ENCODE assay signal across 9 cellular contexts in genomic region chr12:123250471-123251383, GRCh38. TPM values are rescaled to one million over a fixed set of nuclear protein-coding genes. Genes with fewer than 3 reads are reported as not detected.
A peak's percentile ranks its signal among the peaks of the same experiment; 100 is the strongest.
DNase-seq lines count a peak whose midpoint lies in the region; ATAC-seq, FAIRE-seq and TF ChIP-seq lines count a peak whose summit lies in the region.
"Had no signal": no experiment of that assay in that cellular context is flagged by ENCODE, and none has a peak within 500 bp of the region (broad histone marks: within the 10 kb centered on the region; RNA-seq: fewer than 3 reads in every experiment).

No MANE protein-coding gene starts in this region.

- no peak overlapping the region for H3K27ac ChIP-seq in H1 (ENCODE audit: low read depth, low read length)
- H3K27ac ChIP-seq in gastrocnemius medialis: peak overlapping the region; percentile 53 to 80 (median 68)

- no peak overlapping the region for H3K23ac ChIP-seq in H1 (ENCODE audit: insufficient read length)

- H2AFZ ChIP-seq in H1 (ENCODE audit: low read length): no peak overlapping the region

- H3K4ac ChIP-seq in H1 (replicated peaks; ENCODE audit: insufficient read length, low read depth, low read length): no peak overlapping the region

- no peak for TF ChIP-seq CTCF in H1 (IDR thresholded peaks at IDR 0.05; ENCODE audit: control extremely low read depth in 1 of 3, insufficient read depth in 1 of 3, low read depth in 1 of 3, low read length in 3 of 3)
- TF ChIP-seq CTCF in gastrocnemius medialis (IDR thresholded peaks at IDR 0.05 in 4 of 5, conservative IDR thresholded peaks at IDR 0.05 in 1 of 5): no peak

- TF ChIP-seq POLR2A in H1 (IDR thresholded peaks at IDR 0.05; ENCODE audit: control extremely low read depth in 1 of 2, low read depth in 2 of 2, low read length in 2 of 2) (no peak), gastrocnemius medialis (IDR thresholded peaks at IDR 0.05) (no peak)

- 0 out of 2 replicates have a peak overlapping the region, but pooled peaks have one; percentile 35 for H2BK5ac ChIP-seq in H1 (ENCODE audit: low read depth, low read length)

- no peak overlapping the region for H3K4me2 ChIP-seq in H1 (ENCODE audit: insufficient read depth in 1 of 2, low read depth in 2 of 2, low read length in 2 of 2)

- H4K5ac ChIP-seq in H1 (ENCODE audit: insufficient read length, low read depth, low read length): no peak overlapping the region

- H2BK15ac ChIP-seq in H1 (ENCODE audit: low read length): no peak overlapping the region

- no peak overlapping the region for H3K4me3 ChIP-seq in H1 (ENCODE audit: extremely low read depth in 1 of 4, insufficient read depth in 2 of 4, low read depth in 3 of 4, low read length in 4 of 4)
- H3K4me3 ChIP-seq in gastrocnemius medialis: peak overlapping the region in 2 of 4 donors; percentile 10 to 32

- H3K14ac ChIP-seq in H1 (ENCODE audit: insufficient read length): no peak overlapping the region

- H4K91ac ChIP-seq in H1 (replicated peaks; ENCODE audit: insufficient read length, low read length): no peak overlapping the region

- POLR2A ChIA-PET in H1 (lab: Charles Lee; ENCODE audit: partially characterized antibody): interaction anchor here (0.8 to 5.3 kb wide), 6 partner anchors 10 to 20 kb away, joined by 3 to 32 read pairs (median 6); partner anchors contain the start of genes MPHOSPH9 and MTRFR

- peaks cover 0 to 2% of the 10 kb centered on the region in 2 experiments for H4K20me1 ChIP-seq in H1 (replicated peaks in 1 of 2; ENCODE audit: control insufficient read depth in 1 of 2, insufficient read depth in 2 of 2, low read length in 2 of 2)

- DNase-seq in NCI-H1436 (lab: John Stamatoyannopoulos, UW): peak; percentile 54
- no peak for DNase-seq in NCI-H1436 treated with DMSO at 0.1 percent for 48 hours (lab: John Stamatoyannopoulos, UW)
- DNase-seq in NCI-H460 (ENCODE audit: extremely low read depth, low read depth): peak; percentile 55
- no peak for DNase-seq in H1 (ENCODE audit: low read depth in 1 of 2, low spot score in 2 of 2)
- DNase-seq in gastrocnemius medialis: peak in 1 of 2 donors; percentile 40
- DNase-seq in T1000 (lab: John Stamatoyannopoulos, UW): no peak
- DNase-seq in occipital lobe (lab: John Stamatoyannopoulos, UW): no peak
- DNase-seq in effector CD8-positive, alpha-beta T cell (lab: John Stamatoyannopoulos, UW): no peak

- peak in 1 of 2 donors; percentile 20 for ATAC-seq in gastrocnemius medialis

- no peak overlapping the region for H2BK20ac ChIP-seq in H1 (ENCODE audit: low read length)

- in situ Hi-C loops in gastrocnemius medialis (cut with MboI; ENCODE audit: low sequenced_read_pairs in 4 of 4): no loop called here

- H3K23me2 ChIP-seq in H1 (ENCODE audit: low read depth, low read length): no peaks in the 10 kb centered on the region

- no peak overlapping the region for H2AK5ac ChIP-seq in H1 (ENCODE audit: low read depth, low read length)

- no peak overlapping the region for H3K9ac ChIP-seq in H1 (replicated peaks in 1 of 4; ENCODE audit: extremely low read depth in 1 of 4, low read depth in 3 of 4, low read length in 3 of 4)

- CTCF ChIA-PET in H1 (lab: Charles Lee; ENCODE audit: partially characterized antibody): interaction anchor here (1.0 to 3.5 kb wide), 5 partner anchors 13 to 75 kb away, joined by 3 to 20 read pairs (median 6); no protein-coding TSS in a partner anchor

- H3K36me3 ChIP-seq in H1 (ENCODE audit: control insufficient read depth in 2 of 4, insufficient read depth in 4 of 4, low read length in 3 of 4) (peaks cover 0 to 31% (median 15%) of the 10 kb centered on the region in 4 experiments; a peak in 5 of 8 replicates), gastrocnemius medialis (peaks cover 0 to 16% of the 10 kb centered on the region in 2 donors)

- no peak overlapping the region; the same call in 1 of the 2 replicates for H3K18ac ChIP-seq in H1 (ENCODE audit: extremely low read depth, low read length)

- FAIRE-seq in H1 (lab: Jason Lieb, UNC): no peak
- FAIRE-seq: colon had no signal

- H3K79me2 ChIP-seq in H1 (ENCODE audit: control insufficient read depth in 1 of 2, insufficient read depth in 2 of 2, low read length in 2 of 2): peaks cover 0 to 15% of the 10 kb centered on the region in 2 experiments; a peak in 1 of 4 replicates

- H3K27me3 ChIP-seq in H1 (replicated peaks in 1 of 4; ENCODE audit: control insufficient read depth in 3 of 4, extremely low read depth in 1 of 4, insufficient read depth in 3 of 4, low read length in 3 of 4) (no peaks in the 10 kb centered on the region), gastrocnemius medialis (no peaks in the 10 kb centered on the region)

- H3K79me1 ChIP-seq in H1 (ENCODE audit: low read depth, low read length): peaks cover 4% of the 10 kb centered on the region; the same call in 1 of the 2 replicates

- H2BK12ac ChIP-seq in H1 (ENCODE audit: low read depth, low read length): no peak overlapping the region

- no peak overlapping the region for H4K8ac ChIP-seq in H1 (ENCODE audit: extremely low read depth, insufficient read depth, low read length)

- TF ChIP-seq RAD21 in H1 (IDR thresholded peaks at IDR 0.05 in 1 of 2, conservative IDR thresholded peaks at IDR 0.05 in 1 of 2; ENCODE audit: low read depth in 2 of 2, low read length in 2 of 2): no peak

- H2BK120ac ChIP-seq in H1 (replicated peaks; ENCODE audit: low read depth, low read length): no peak overlapping the region

- 90% methylated on average over 13 of the region's 13 CpGs; no CpG with 5 or more reads in 1 of the 2 experiments for WGBS in H1 (ENCODE audit: extremely low coverage in 1 of 2, insufficient coverage in 1 of 2, insufficient read length in 1 of 2, insufficient replicate concordance in 2 of 2, low coverage in 1 of 2, low lambda C conversion rate in 2 of 2, missing lambda C conversion rate in 1 of 2), 2 experiments

- intact Hi-C loops in gastrocnemius medialis (cut with DNase I; ENCODE audit: low total_unique reads): no loop called here

- peaks cover 0 to 5% (median 0%) of the 10 kb centered on the region in 4 experiments; a peak in 1 of 7 replicates for H3K4me1 ChIP-seq in H1 (replicated peaks in 1 of 4; ENCODE audit: control insufficient read depth in 3 of 4, insufficient read depth in 4 of 4, low read length in 3 of 4)
- H3K4me1 ChIP-seq in gastrocnemius medialis: peaks cover 44 to 49% of the 10 kb centered on the region in 2 donors

- TF ChIP-seq EP300 in H1 (IDR thresholded peaks at IDR 0.05; ENCODE audit: borderline replicate concordance in 1 of 2, low read depth in 2 of 2, low read length in 2 of 2): no peak

- peaks cover 5 to 11% of the 10 kb centered on the region in 2 experiments for H3K9me3 ChIP-seq in H1 (ENCODE audit: insufficient read depth in 2 of 2, low read depth in 1 of 2, low read length in 1 of 2)
- H3K9me3 ChIP-seq in gastrocnemius medialis: no peaks in the 10 kb centered on the region

- no peak overlapping the region for H3K56ac ChIP-seq in H1 (replicated peaks; ENCODE audit: insufficient read length, low read depth, low read length)

TF ChIP-seq in H1, 55 proteins besides CTCF, POLR2A, EP300 and RAD21 (continues in another document):
- TF ChIP-seq KDM5A (IDR thresholded peaks at IDR 0.05; ENCODE audit: low read length) (no peak), RBBP5 (IDR thresholded peaks at IDR 0.05; ENCODE audit: borderline replicate concordance, low read depth, low read length) (no peak), CBX5 (IDR thresholded peaks at IDR 0.05; ENCODE audit: low read depth, low read length) (no peak), CTBP2 (IDR thresholded peaks at IDR 0.05; ENCODE audit: borderline replicate concordance, insufficient read depth, insufficient read length, low read length) (no peak)

RNA-seq across cellular contexts. Expression of gene MTRFR, which starts 17.5 kb away (rescaled TPM):
- 14.3 and 18.8 TPM in 2 replicates for total RNA-seq in NCI-H460 (2014; rRNA removed; shearing (Covaris generic))
- polyA plus RNA-seq in NCI-H460 (2014; cell fraction: nucleus; rRNA removed): 7.8 and 15.3 TPM in 2 replicates
- 12.0 and 12.9 TPM in 2 replicates for total RNA-seq in H1 (2021; fragmentation: NEBNext Ultra II Directional; extraction: Animal tissue kit (Norgen Biotek cat#: 25700))
- polyA plus RNA-seq in H1 (2011; rRNA removed): 6.9 and 9.2 TPM in 2 replicates
- 11.2 TPM for polyA plus RNA-seq in H1 (2011; cell fraction: cytosol; rRNA removed)
- 9.3 TPM for polyA plus RNA-seq in H1 (2011; cell fraction: nucleus; rRNA removed)
- polyA plus RNA-seq in H1 (2012, experiment 1 of 2): 13.7 to 18.0 TPM (median 15.6 TPM) in 4 replicates
- 5.5 TPM for polyA plus RNA-seq in H1 (2012, experiment 2 of 2)
- polyA plus RNA-seq in H1 (2013, experiment 1 of 2): 11.4 TPM
- polyA plus RNA-seq in H1 (2013, experiment 2 of 2): 12.2 TPM
- 10.0 and 10.4 TPM in 2 replicates for polyA minus RNA-seq in H1 (2011; rRNA and poly(A)+ RNA removed)
- polyA minus RNA-seq in H1 (2011; cell fraction: cytosol; rRNA and poly(A)+ RNA removed): 8.9 TPM
- polyA minus RNA-seq in H1 (2011; cell fraction: nucleus; rRNA and poly(A)+ RNA removed): 19.4 TPM
- total RNA-seq in gastrocnemius medialis (10 to 100 TPM in 1 of 4 donors, 1 to 10 TPM in 3; 4.7 to 14.1 (median 5.6) TPM), occipital lobe (13.9 TPM)

RNA-seq across cellular contexts. Expression of gene MPHOSPH9, which starts 17.8 kb away (rescaled TPM):
- total RNA-seq in NCI-H460 (2014; rRNA removed; shearing (Covaris generic)): 82.9 and 90.6 TPM in 2 replicates
- polyA plus RNA-seq in NCI-H460 (2014; cell fraction: nucleus; rRNA removed): 105 and 172 TPM in 2 replicates
- total RNA-seq in H1 (2021; fragmentation: NEBNext Ultra II Directional; extraction: Animal tissue kit (Norgen Biotek cat#: 25700)): 47.7 and 48.8 TPM in 2 replicates
- 6.8 and 8.8 TPM in 2 replicates for polyA plus RNA-seq in H1 (2011; rRNA removed)
- 11.4 TPM for polyA plus RNA-seq in H1 (2011; cell fraction: cytosol; rRNA removed)
- polyA plus RNA-seq in H1 (2011; cell fraction: nucleus; rRNA removed): 11.4 TPM
- 14.7 to 23.5 TPM (median 16.8 TPM) in 4 replicates for polyA plus RNA-seq in H1 (2012, experiment 1 of 2)
- 0.94 TPM for polyA plus RNA-seq in H1 (2012, experiment 2 of 2)
- polyA plus RNA-seq in H1 (2013, experiment 1 of 2): 26.1 TPM
- 22.2 TPM for polyA plus RNA-seq in H1 (2013, experiment 2 of 2)
- polyA minus RNA-seq in H1 (2011; rRNA and poly(A)+ RNA removed): 23.0 and 46.1 TPM in 2 replicates
- 18.3 TPM for polyA minus RNA-seq in H1 (2011; cell fraction: cytosol; rRNA and poly(A)+ RNA removed)
- polyA minus RNA-seq in H1 (2011; cell fraction: nucleus; rRNA and poly(A)+ RNA removed): 73.2 TPM
- total RNA-seq in gastrocnemius medialis (10 to 100 TPM in 3 of 4 donors, 1 to 10 TPM in 1; 8.5 to 35.4 (median 12.7) TPM), occipital lobe (101 TPM)

RNA-seq across cellular contexts. Expression of gene CDK2AP1, which starts 20.9 kb away (rescaled TPM):
- 114 and 122 TPM in 2 replicates for total RNA-seq in NCI-H460 (2014; rRNA removed; shearing (Covaris generic))
- polyA plus RNA-seq in NCI-H460 (2014; cell fraction: nucleus; rRNA removed): 78.7 and 96.9 TPM in 2 replicates
- 224 and 225 TPM in 2 replicates for total RNA-seq in H1 (2021; fragmentation: NEBNext Ultra II Directional; extraction: Animal tissue kit (Norgen Biotek cat#: 25700))
- 113 and 232 TPM in 2 replicates for polyA plus RNA-seq in H1 (2011; rRNA removed)
- 208 TPM for polyA plus RNA-seq in H1 (2011; cell fraction: cytosol; rRNA removed)
- polyA plus RNA-seq in H1 (2011; cell fraction: nucleus; rRNA removed): 54.5 TPM
- 161 to 251 TPM (median 168 TPM) in 4 replicates for polyA plus RNA-seq in H1 (2012, experiment 1 of 2)
- polyA plus RNA-seq in H1 (2012, experiment 2 of 2): 208 TPM
- 239 TPM for polyA plus RNA-seq in H1 (2013, experiment 1 of 2)
- 248 TPM for polyA plus RNA-seq in H1 (2013, experiment 2 of 2)
- polyA minus RNA-seq in H1 (2011; rRNA and poly(A)+ RNA removed): 75.7 and 102 TPM in 2 replicates
- 82.2 TPM for polyA minus RNA-seq in H1 (2011; cell fraction: cytosol; rRNA and poly(A)+ RNA removed)
- polyA minus RNA-seq in H1 (2011; cell fraction: nucleus; rRNA and poly(A)+ RNA removed): 53.7 TPM
- total RNA-seq in gastrocnemius medialis (10 to 100 TPM; 34.2 to 65.7 (median 60.2) TPM), occipital lobe (75.0 TPM)

Comparison
In these comparisons a context has a peak if more than half of its experiments do, and no peak if none do; other contexts are left out.
1. DNase-seq: peak in NCI-H1436 (single experiment) and NCI-H460 (single experiment); none in NCI-H1436 treated with DMSO at 0.1 percent for 48 hours (single experiment), H1 (0 of 2), T1000 (single experiment), occipital lobe (single experiment) and effector CD8-positive, alpha-beta T cell (single experiment).